In the genomic region with DNA sequence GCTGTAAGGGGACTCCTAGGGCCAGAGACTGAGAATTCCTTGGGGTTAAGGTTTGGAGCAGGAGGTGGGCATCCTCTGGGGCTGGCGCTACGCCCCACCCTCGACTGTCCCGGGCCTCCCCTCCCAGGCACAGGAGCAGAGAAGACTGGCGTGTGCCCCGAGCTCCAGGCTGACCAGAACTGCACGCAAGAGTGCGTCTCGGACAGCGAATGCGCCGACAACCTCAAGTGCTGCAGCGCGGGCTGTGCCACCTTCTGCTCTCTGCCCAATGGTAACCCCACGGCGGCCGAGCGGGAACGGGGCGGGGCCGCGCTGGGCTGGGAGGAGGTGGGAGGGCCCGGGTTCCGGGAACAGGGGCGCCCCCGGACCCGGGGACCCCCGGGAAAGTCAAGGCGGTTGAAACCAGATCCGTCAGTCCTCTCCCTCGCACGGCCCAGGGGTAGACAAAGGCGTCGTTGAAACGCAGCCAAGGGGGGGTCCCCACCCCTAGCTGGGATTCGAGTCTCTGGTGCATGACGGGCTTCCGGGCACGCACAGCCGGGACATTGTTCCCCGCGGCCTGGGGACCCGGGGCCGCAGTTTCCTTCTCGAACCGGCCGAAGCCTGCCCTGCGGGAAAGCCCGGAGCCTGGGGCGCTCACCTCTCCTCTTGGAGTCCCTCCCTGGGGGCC, we compare ENCODE assay signal across 9 cellular contexts. TPM values are rescaled to one million over a fixed set of nuclear protein-coding genes. Genes with fewer than 3 reads are reported as not detected.
DNase-seq lines count a peak whose midpoint lies in the region; ATAC-seq and TF ChIP-seq lines count a peak whose summit lies in the region.
"Had no signal": no experiment of that assay in that cellular context is flagged by ENCODE, and none has a peak within 500 bp of the region (broad histone marks: within the 10 kb centered on the region; RNA-seq: fewer than 3 reads in every experiment).

No MANE protein-coding gene starts in this region.

- intact Hi-C loops in lower lobe of right lung (cut with DNase I): no loop called here

- H3K36me3 ChIP-seq in DOHH2 (ENCODE audit: control insufficient read depth, low read length) (no peaks in the 10 kb centered on the region), lower lobe of right lung (no peaks in the 10 kb centered on the region)

- no peaks in the 10 kb centered on the region for H3K36me3 Mint-ChIP-seq in stimulated activated naive CD8-positive, alpha-beta T cell treated with anti-CD3 and anti-CD28 coated beads, Interleukin-15, Interleukin-2, amounts not matched to agents 100 ng/mL and 50 ng/mL, for 24 hours (ENCODE audit: low read depth)

- peak overlapping the region; percentile 23 for H3K27ac Mint-ChIP-seq in stimulated activated naive CD8-positive, alpha-beta T cell treated with anti-CD3 and anti-CD28 coated beads, Interleukin-15, Interleukin-2, amounts not matched to agents 100 ng/mL and 50 ng/mL, for 24 hours

- peaks cover 27% of the 10 kb centered on the region for H3K27me3 Mint-ChIP-seq in stimulated activated naive CD8-positive, alpha-beta T cell treated with anti-CD3 and anti-CD28 coated beads, Interleukin-15, Interleukin-2, amounts not matched to agents 100 ng/mL and 50 ng/mL, for 24 hours

- H3K4me3 Mint-ChIP-seq in stimulated activated naive CD8-positive, alpha-beta T cell treated with anti-CD3 and anti-CD28 coated beads, Interleukin-15, Interleukin-2, amounts not matched to agents 100 ng/mL and 50 ng/mL, for 24 hours: peak overlapping the region; percentile 67

- peak overlapping the region; percentile 52; the same call in 1 of the 2 replicates for H3K4me3 ChIP-seq in DOHH2 (ENCODE audit: low read length)
- peak overlapping the region; percentile 71 for H3K4me3 ChIP-seq in coronary artery
- peak overlapping the region; percentile 61 for H3K4me3 ChIP-seq in lower lobe of right lung

- H3K9me3 ChIP-seq in DOHH2 (ENCODE audit: control insufficient read depth, insufficient read depth, low read length): no peaks in the 10 kb centered on the region
- no peaks in the 10 kb centered on the region for H3K9me3 ChIP-seq in lower lobe of right lung

- no peak overlapping the region for H3K27ac ChIP-seq in DOHH2 (ENCODE audit: low read depth, low read length)
- H3K27ac ChIP-seq in coronary artery: no peak overlapping the region
- peak overlapping the region; percentile 71 for H3K27ac ChIP-seq in lower lobe of right lung

- H3F3A ChIP-seq in DOHH2 (ENCODE audit: control insufficient read depth, insufficient read depth): no peaks in the 10 kb centered on the region

- TF ChIP-seq CTCF in DOHH2 (IDR thresholded peaks at IDR 0.05; ENCODE audit: low read depth, low read length, poor library complexity, severe bottlenecking) (no peak), coronary artery (IDR thresholded peaks at IDR 0.05) (no peak), lower lobe of right lung (IDR thresholded peaks at IDR 0.05) (no peak)

- H3K9me2 ChIP-seq in DOHH2 (replicated peaks; ENCODE audit: control insufficient read depth, low read length): no peaks in the 10 kb centered on the region

- peaks cover 49% of the 10 kb centered on the region for H3K27me3 ChIP-seq in DOHH2 (ENCODE audit: control insufficient read depth, low read length)
- peaks cover 36% of the 10 kb centered on the region for H3K27me3 ChIP-seq in lower lobe of right lung (ENCODE audit: low read depth)

- H3K4me1 Mint-ChIP-seq in stimulated activated naive CD8-positive, alpha-beta T cell treated with anti-CD3 and anti-CD28 coated beads, Interleukin-15, Interleukin-2, amounts not matched to agents 100 ng/mL and 50 ng/mL, for 24 hours (ENCODE audit: low read depth): peaks cover 13% of the 10 kb centered on the region

- peak overlapping the region; percentile 63 for H3K4me2 ChIP-seq in DOHH2 (ENCODE audit: low read length)

- no peaks in the 10 kb centered on the region for H4K20me1 ChIP-seq in DOHH2 (ENCODE audit: control insufficient read depth, insufficient read depth, low read depth, low read length)

- H3K9me3 Mint-ChIP-seq in stimulated activated naive CD8-positive, alpha-beta T cell treated with anti-CD3 and anti-CD28 coated beads, Interleukin-15, Interleukin-2, amounts not matched to agents 100 ng/mL and 50 ng/mL, for 24 hours: no peaks in the 10 kb centered on the region

- H3K4me1 ChIP-seq in DOHH2 (ENCODE audit: control insufficient read depth, low read length): peaks cover 12% of the 10 kb centered on the region
- H3K4me1 ChIP-seq in lower lobe of right lung: peaks cover 20% of the 10 kb centered on the region

- DNase-seq in NCI-H526 treated with DMSO at 0.1 percent for 48 hours (lab: John Stamatoyannopoulos, UW) (peak; percentile 72), coronary artery (ENCODE audit: low spot score) (no peak), lower lobe of right lung (peak; percentile 83), superior temporal gyrus (ENCODE audit: extremely low spot score) (no peak), dedifferentiated amniotic fluid mesenchymal stem cell (ENCODE audit: extremely low spot score) (no peak)

- no peaks in the 10 kb centered on the region for H3K79me2 ChIP-seq in DOHH2 (ENCODE audit: control insufficient read depth, low read length)

- ATAC-seq in GM21723 (IDR thresholded peaks at IDR 0.05; ENCODE audit: unreplicated experiment): peak; percentile 77
- peak; percentile 94 to 96 for ATAC-seq in lower lobe of right lung

RNA-seq across cellular contexts. Expression of a gene that starts 0.8 kb away (rescaled TPM):
- 172 TPM for total RNA-seq in lower lobe of right lung

RNA-seq across cellular contexts. Expression of a gene that starts 45.0 kb away (rescaled TPM):
- total RNA-seq in lower lobe of right lung: not detected
- total RNA-seq: T-helper 1 cell treated with Interleukin-12 subunit alpha and Interleukin-12 subunit beta and Interleukin-4 antibody, amounts not matched to agents 30 ng/mL and 1 ng/mL, for 36 hours had no signal

RNA-seq across cellular contexts. Expression of a gene that starts 54.5 kb away (rescaled TPM):
- total RNA-seq in lower lobe of right lung: 78.7 TPM

Comparison
In these comparisons a context has a peak if more than half of its experiments do, and no peak if none do; other contexts are left out.
1. DNase-seq: peak in NCI-H526 treated with DMSO at 0.1 percent for 48 hours (single experiment) and lower lobe of right lung (single experiment); none in coronary artery (single experiment), superior temporal gyrus (single experiment) and dedifferentiated amniotic fluid mesenchymal stem cell (single experiment).
2. Peak in every context shown above with its lines, with median percentiles within 50 percentile points of each other: H3K4me3 ChIP-seq.